10 cellular contexts compared by ENCODE assay signal in the genomic region with DNA sequence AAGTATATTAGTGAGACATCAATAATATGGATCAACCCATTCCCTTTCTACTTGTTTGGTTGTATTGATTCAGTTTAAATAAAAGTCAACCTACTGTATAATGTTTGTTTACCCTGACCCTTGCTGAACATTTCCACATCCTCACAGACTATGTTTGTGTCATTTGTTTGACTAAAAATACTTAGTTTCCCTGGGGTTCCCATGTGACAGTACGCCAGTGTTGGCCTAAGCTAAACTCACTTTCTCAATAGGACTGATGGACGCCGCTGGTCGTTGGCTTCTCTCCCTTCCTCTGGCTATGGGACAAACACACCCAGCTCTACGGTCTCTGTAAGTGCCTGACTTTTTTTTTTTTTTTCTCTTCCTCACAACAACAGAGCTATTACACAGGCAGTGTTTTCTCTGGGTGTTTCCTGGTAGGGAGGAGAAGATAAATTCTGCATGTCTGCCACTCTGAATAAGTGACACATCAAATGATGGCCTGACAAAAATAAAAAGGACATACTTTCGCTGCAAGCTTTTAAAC.
DNase-seq lines count a peak whose midpoint lies in the region; ATAC-seq and TF ChIP-seq lines count a peak whose summit lies in the region.
"Had no signal": no experiment of that assay in that cellular context is flagged by ENCODE, and none has a peak within 500 bp of the region (broad histone marks: within the 10 kb centered on the region; RNA-seq: fewer than 3 reads in every experiment).

No MANE protein-coding gene starts in this region.

- H3K4me1 ChIP-seq in hepatocyte (ENCODE audit: insufficient read depth): peaks cover 13% of the 10 kb centered on the region
- H3K4me1 ChIP-seq in rectal smooth muscle tissue (ENCODE audit: control insufficient read depth, insufficient read depth, low read length): peaks cover 20% of the 10 kb centered on the region

- H3K4me1 Mint-ChIP-seq in MCF 10A (ENCODE audit: insufficient read depth, unreplicated experiment): peaks cover 27% of the 10 kb centered on the region
- H3K4me1 Mint-ChIP-seq in activated naive CD8-positive, alpha-beta T cell treated with anti-CD3 and anti-CD28 coated beads, Interleukin-2, amount 50 U/mL, for 24 hours: peaks cover 8% of the 10 kb centered on the region
- peaks cover 9% of the 10 kb centered on the region for H3K4me1 Mint-ChIP-seq in activated CD4-positive, alpha-beta memory T cell treated with anti-CD3 and anti-CD28 coated beads, Interleukin-2, amount 10 ng/mL, durations not matched to agents 7 days and 5 days

- no peak overlapping the region for H3K9ac ChIP-seq in rectal smooth muscle tissue (ENCODE audit: low read length)

- H3K4me3 ChIP-seq in hepatocyte: no peak overlapping the region
- peak overlapping the region; percentile 7 for H3K4me3 ChIP-seq in rectal smooth muscle tissue (ENCODE audit: low read length)

- H3K79me2 ChIP-seq in hepatocyte: peaks cover 4% of the 10 kb centered on the region

- no TSS peak for BruUV-seq in MCF 10A (replicated peaks; lab: Mats Ljungman, UMichigan)

- ATAC-seq in activated naive CD8-positive, alpha-beta T cell treated with anti-CD3 and anti-CD28 coated beads, Interleukin-2, amount 50 U/mL, for 24 hours: no peak
- ATAC-seq in HG03378 (IDR thresholded peaks at IDR 0.05; ENCODE audit: unreplicated experiment): no peak

- H3K27me3 Mint-ChIP-seq in MCF 10A (ENCODE audit: insufficient read depth, unreplicated experiment): no peaks in the 10 kb centered on the region
- no peaks in the 10 kb centered on the region for H3K27me3 Mint-ChIP-seq in activated naive CD8-positive, alpha-beta T cell treated with anti-CD3 and anti-CD28 coated beads, Interleukin-2, amount 50 U/mL, for 24 hours
- H3K27me3 Mint-ChIP-seq in activated CD4-positive, alpha-beta memory T cell treated with anti-CD3 and anti-CD28 coated beads, Interleukin-2, amount 10 ng/mL, durations not matched to agents 7 days and 5 days: no peaks in the 10 kb centered on the region

- H3K9me3 Mint-ChIP-seq in MCF 10A (ENCODE audit: unreplicated experiment): no peaks in the 10 kb centered on the region
- H3K9me3 Mint-ChIP-seq in activated naive CD8-positive, alpha-beta T cell treated with anti-CD3 and anti-CD28 coated beads, Interleukin-2, amount 50 U/mL, for 24 hours: no peaks in the 10 kb centered on the region
- no peaks in the 10 kb centered on the region for H3K9me3 Mint-ChIP-seq in activated CD4-positive, alpha-beta memory T cell treated with anti-CD3 and anti-CD28 coated beads, Interleukin-2, amount 10 ng/mL, durations not matched to agents 7 days and 5 days

- intact Hi-C loops in MCF 10A (cut with micrococcal nuclease): loop anchor here (5.0 kb wide), 1 partner anchor 88 kb away; no protein-coding TSS in a partner anchor

- H3K27ac ChIP-seq in hepatocyte: peak overlapping the region; percentile 48
- peak overlapping the region; percentile 34 for H3K27ac ChIP-seq in rectal smooth muscle tissue (ENCODE audit: low read depth, low read length)

- CTCF ChIA-PET in MCF 10A (lab: Yijun Ruan, JAX): interaction anchor here (0.6 to 1.1 kb wide), 3 partner anchors 108 to 1479 kb away, joined by 3 to 4 read pairs (median 3); no protein-coding TSS in a partner anchor
- CTCF ChIA-PET in activated CD4-positive, alpha-beta memory T cell treated with anti-CD3 and anti-CD28 coated beads, Interleukin-2, amount 10 ng/mL, durations not matched to agents 7 days and 5 days (lab: Charles Lee): no interaction called here

- H3K4me3 Mint-ChIP-seq in MCF 10A (ENCODE audit: unreplicated experiment): peak overlapping the region; percentile 24
- H3K4me3 Mint-ChIP-seq in activated naive CD8-positive, alpha-beta T cell treated with anti-CD3 and anti-CD28 coated beads, Interleukin-2, amount 50 U/mL, for 24 hours: no peak overlapping the region
- H3K4me3 Mint-ChIP-seq in activated CD4-positive, alpha-beta memory T cell treated with anti-CD3 and anti-CD28 coated beads, Interleukin-2, amount 10 ng/mL, durations not matched to agents 7 days and 5 days: no peak overlapping the region

- H3K9me3 ChIP-seq in hepatocyte (ENCODE audit: low read depth): no peaks in the 10 kb centered on the region

- peak overlapping the region; percentile 94 for H3K27ac Mint-ChIP-seq in MCF 10A (ENCODE audit: low read depth, unreplicated experiment)
- no peak overlapping the region for H3K27ac Mint-ChIP-seq in activated naive CD8-positive, alpha-beta T cell treated with anti-CD3 and anti-CD28 coated beads, Interleukin-2, amount 50 U/mL, for 24 hours
- no peak overlapping the region for H3K27ac Mint-ChIP-seq in activated CD4-positive, alpha-beta memory T cell treated with anti-CD3 and anti-CD28 coated beads, Interleukin-2, amount 10 ng/mL, durations not matched to agents 7 days and 5 days

- H3K9me2 ChIP-seq in hepatocyte (replicated peaks; ENCODE audit: insufficient read depth): no peaks in the 10 kb centered on the region

- peak overlapping the region; percentile 25 for H3K4me2 ChIP-seq in hepatocyte

- H3K27me3 ChIP-seq in hepatocyte: no peaks in the 10 kb centered on the region
- H3K27me3 ChIP-seq in rectal smooth muscle tissue (ENCODE audit: control insufficient read depth, insufficient read depth, low read length): no peaks in the 10 kb centered on the region

- peaks cover 14% of the 10 kb centered on the region for H3K36me3 Mint-ChIP-seq in MCF 10A (ENCODE audit: insufficient read depth, unreplicated experiment)
- peaks cover 11% of the 10 kb centered on the region for H3K36me3 Mint-ChIP-seq in activated naive CD8-positive, alpha-beta T cell treated with anti-CD3 and anti-CD28 coated beads, Interleukin-2, amount 50 U/mL, for 24 hours (ENCODE audit: low read depth)
- H3K36me3 Mint-ChIP-seq in activated CD4-positive, alpha-beta memory T cell treated with anti-CD3 and anti-CD28 coated beads, Interleukin-2, amount 10 ng/mL, durations not matched to agents 7 days and 5 days (ENCODE audit: low read depth): peaks cover 23% of the 10 kb centered on the region

- no peaks in the 10 kb centered on the region for H4K20me1 ChIP-seq in hepatocyte (ENCODE audit: insufficient read depth, poor library complexity, severe bottlenecking)

- H2AFZ ChIP-seq in hepatocyte: no peak overlapping the region

- 67% methylated on average over 6 of the region's 6 CpGs for WGBS in hepatocyte (ENCODE audit: low lambda C conversion rate, missing lambda C conversion rate)

- peak; percentile 16 for DNase-seq in ELF-1 (ENCODE audit: low read depth, low spot score)
- DNase-seq in MCF 10A (ENCODE audit: unreplicated experiment): no peak
- DNase-seq in hepatocyte (ENCODE audit: low spot score): peak; percentile 50
- DNase-seq in activated naive CD8-positive, alpha-beta T cell treated with anti-CD3 and anti-CD28 coated beads, Interleukin-2, amount 50 U/mL, for 24 hours: no peak
- no peak for DNase-seq in NCI-H1048 (lab: John Stamatoyannopoulos, UW)
- no peak for DNase-seq in activated CD4-positive, alpha-beta memory T cell treated with anti-CD3 and anti-CD28 coated beads, Interleukin-2, amount 10 ng/mL, durations not matched to agents 7 days and 5 days
- DNase-seq: Calu3, MM.1S had no signal

- POLR2A ChIA-PET in MCF 10A (lab: Yijun Ruan, JAX): interaction anchor here (0.6 to 1.9 kb wide), 13 partner anchors 8 to 427 kb away, joined by 3 to 12 read pairs (median 6); no protein-coding TSS in a partner anchor
- POLR2A ChIA-PET in activated CD4-positive, alpha-beta memory T cell treated with anti-CD3 and anti-CD28 coated beads, Interleukin-2, amount 10 ng/mL, durations not matched to agents 7 days and 5 days (lab: Charles Lee): no interaction called here

- no peak for TF ChIP-seq CTCF in MCF 10A (IDR thresholded peaks at IDR 0.05; ENCODE audit: unreplicated experiment)
- TF ChIP-seq CTCF in hepatocyte (IDR thresholded peaks at IDR 0.05; ENCODE audit: poor library complexity): no peak

- H3K36me3 ChIP-seq in hepatocyte (replicated peaks; ENCODE audit: insufficient read depth, low read depth) (no peaks in the 10 kb centered on the region), rectal smooth muscle tissue (ENCODE audit: control insufficient read depth, insufficient read depth, low read length) (no peaks in the 10 kb centered on the region)

Comparison
In these comparisons a context has a peak if more than half of its experiments do, and no peak if none do; other contexts are left out.
1. DNase-seq: peak in ELF-1 (single experiment) and hepatocyte (single experiment); none in MCF 10A (single experiment), activated naive CD8-positive, alpha-beta T cell treated with anti-CD3 and anti-CD28 coated beads, Interleukin-2, amount 50 U/mL, for 24 hours (single experiment), NCI-H1048 (single experiment) and activated CD4-positive, alpha-beta memory T cell treated with anti-CD3 and anti-CD28 coated beads, Interleukin-2, amount 10 ng/mL, durations not matched to agents 7 days and 5 days (single experiment).